8 cellular contexts compared by ENCODE assay signal in the genomic region with DNA sequence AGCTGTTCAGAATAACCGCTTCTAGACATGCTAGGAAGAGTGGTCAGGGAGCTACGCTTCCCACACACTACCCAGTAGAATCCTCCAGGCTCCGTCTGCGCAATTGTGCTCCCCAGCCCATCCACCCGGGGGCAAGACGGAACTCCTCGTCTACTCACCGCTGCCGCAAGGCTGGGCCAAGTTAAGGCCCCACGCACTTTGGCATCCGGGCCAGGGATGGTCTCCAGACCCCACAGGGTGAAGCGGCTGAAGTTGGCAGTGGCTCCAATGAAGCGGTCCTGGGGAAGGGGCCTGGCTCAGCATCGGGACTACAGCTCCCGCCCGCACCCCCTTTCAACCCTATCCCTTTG. TPM values are rescaled to one million over a fixed set of nuclear protein-coding genes. Genes with fewer than 3 reads are reported as not detected.
DNase-seq lines count a peak whose midpoint lies in the region; ATAC-seq and TF ChIP-seq lines count a peak whose summit lies in the region.

No MANE protein-coding gene starts in this region.

- no peaks in the 10 kb centered on the region for H3K9me3 ChIP-seq in Panc1 (ENCODE audit: control insufficient read depth, insufficient read depth, low read depth, low read length)
- H3K9me3 ChIP-seq in thoracic aorta: no peaks in the 10 kb centered on the region

- intact Hi-C loops in Panc1 (cut with micrococcal nuclease; ENCODE audit: unreplicated experiment): no loop called here
- intact Hi-C loops in lower leg skin (cut with DNase I; ENCODE audit: low total_unique reads): loop anchor here (10.0 kb wide), 1 partner anchor 55 kb away; no protein-coding TSS in a partner anchor

- H3K27ac ChIP-seq in Panc1 (ENCODE audit: low read length): peak overlapping the region; percentile 83
- peak overlapping the region; percentile 55 to 77 for H3K27ac ChIP-seq in thoracic aorta

- TF ChIP-seq CTCF in Panc1 (IDR thresholded peaks at IDR 0.05) (no peak), lower leg skin (IDR thresholded peaks at IDR 0.05) (no peak), thoracic aorta (IDR thresholded peaks at IDR 0.05) (no peak)

- H3K36me3 ChIP-seq in Panc1 (ENCODE audit: control insufficient read depth, insufficient read depth, low read length) (peaks cover 13% of the 10 kb centered on the region; the same call in 1 of the 2 replicates), thoracic aorta (peaks cover 43% of the 10 kb centered on the region)

- DNase-seq in Panc1 (ENCODE audit: low read depth, low spot score) (no peak), cerebellar cortex (ENCODE audit: low spot score) (peak; percentile 22), lower leg skin (ENCODE audit: low spot score in 2 of 2) (no peak), thoracic aorta (ENCODE audit: low spot score) (no peak), NCI-H2107 treated with DMSO at 0.1 percent for 48 hours (lab: John Stamatoyannopoulos, UW; ENCODE audit: unreplicated experiment) (no peak), ACHN (no peak)

- ATAC-seq in GM18505 (IDR thresholded peaks at IDR 0.05; ENCODE audit: unreplicated experiment): peak; percentile 4
- ATAC-seq in HG02870 (IDR thresholded peaks at IDR 0.05; ENCODE audit: unreplicated experiment): peak; percentile 15
- ATAC-seq in Panc1: peak; percentile 51
- no peak for ATAC-seq in thoracic aorta (ENCODE audit: insufficient number of reproducible peaks, low FRiP score, low read depth)

- WGBS in lower leg skin, 2 donors: 1 to 3% methylated on average over 16 of the region's 16 CpGs

- H3K4me3 ChIP-seq in Panc1 (ENCODE audit: low read depth in 2 of 2, low read length in 2 of 2) (peak overlapping the region; percentile 72 to 82), lower leg skin (ENCODE audit: low read depth, poor library complexity, severe bottlenecking) (peak overlapping the region; percentile 54), thoracic aorta (peak overlapping the region; percentile 89)

- CTCF ChIA-PET in Panc1 (lab: Charles Lee): interaction anchor here (1.1 to 2.1 kb wide), 2 partner anchors 14 to 60 kb away, joined by 3 to 8 read pairs; no protein-coding TSS in a partner anchor

- BruUV-seq in Panc1 (replicated peaks; lab: Mats Ljungman, UMichigan): no TSS peak

- TF ChIP-seq POLR2A in GM18505 (IDR thresholded peaks at IDR 0.05; ENCODE audit: borderline replicate concordance, extremely low read depth, insufficient read depth, insufficient read length) (no peak), lower leg skin (IDR thresholded peaks at IDR 0.05) (no peak)

- POLR2A ChIA-PET in Panc1 (lab: Charles Lee): no interaction called here

- H3K4me1 ChIP-seq in Panc1 (ENCODE audit: control insufficient read depth, insufficient read depth, low read length): peaks cover 14% of the 10 kb centered on the region
- peaks cover 15 to 22% of the 10 kb centered on the region in 2 donors for H3K4me1 ChIP-seq in thoracic aorta (ENCODE audit: control insufficient read depth in 1 of 2, low read depth in 2 of 2)

- in situ Hi-C loops in Panc1 (cut with HindIII; ENCODE audit: low pct_unique_long_range_greater_than_20kb, low sequenced_read_pairs) (no loop called here), ACHN (cut with HindIII; ENCODE audit: low pct_ligation_motif_present, low pct_unique_long_range_greater_than_20kb, low sequenced_read_pairs) (no loop called here)

- H3K27me3 ChIP-seq in Panc1 (ENCODE audit: control insufficient read depth, insufficient read depth, low read length): no peaks in the 10 kb centered on the region
- no peaks in the 10 kb centered on the region for H3K27me3 ChIP-seq in thoracic aorta (replicated peaks; ENCODE audit: insufficient read depth)

RNA-seq across cellular contexts. Expression of a gene that starts 0.7 kb away (rescaled TPM):
- total RNA-seq in Panc1 (2021; ENCODE audit: unreplicated experiment): 107 TPM
- 133 TPM for polyA plus RNA-seq in Panc1 (2012; ENCODE audit: insufficient read length)
- total RNA-seq in lower leg skin: 10 to 100 TPM; 29.7 to 73.7 (median 57.4) TPM
- 100 to 1,000 TPM; 138 to 185 TPM for total RNA-seq in thoracic aorta

RNA-seq across cellular contexts. Expression of a gene that starts 7.8 kb away (rescaled TPM):
- total RNA-seq in Panc1 (2021; ENCODE audit: unreplicated experiment): 84.2 TPM
- polyA plus RNA-seq in Panc1 (2012; ENCODE audit: insufficient read length): 74.1 TPM
- total RNA-seq in lower leg skin: 10 to 100 TPM; 68.9 to 96.0 (median 85.7) TPM
- total RNA-seq in thoracic aorta: 10 to 100 TPM; 49.0 to 50.5 TPM

RNA-seq across cellular contexts. Expression of a gene that starts 57.1 kb away (rescaled TPM):
- total RNA-seq in Panc1 (2021; ENCODE audit: unreplicated experiment) (141 TPM), lower leg skin (10 to 100 TPM; 61.9 to 73.5 (median 67.5) TPM), thoracic aorta (10 to 100 TPM; 81.5 to 84.4 TPM)
- 178 TPM for polyA plus RNA-seq in Panc1 (2012; ENCODE audit: insufficient read length)
